Comparison of ENCODE assay signal across 26 cellular contexts in the genomic region with DNA sequence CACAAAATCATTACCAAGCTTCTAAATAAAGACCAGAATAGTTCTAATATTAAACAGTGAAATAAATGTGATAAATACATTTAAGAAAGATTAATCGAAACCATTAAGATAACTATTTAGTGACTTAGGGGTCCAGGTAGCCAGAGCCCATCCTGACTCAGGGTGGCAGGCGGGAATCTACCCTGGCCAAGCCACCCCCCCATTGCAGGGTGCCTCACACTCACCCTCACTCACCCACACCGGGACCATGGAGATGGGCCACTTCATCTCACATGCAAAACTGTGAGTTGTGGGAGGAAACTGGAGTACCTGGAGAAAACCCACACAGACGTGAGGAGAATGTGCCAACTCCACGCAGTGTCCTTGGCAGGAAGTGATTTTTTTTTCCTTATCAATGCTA.
"Had no signal": no experiment of that assay in that cellular context is flagged by ENCODE, and none has a peak within 500 bp of the region (broad histone marks: within the 10 kb centered on the region; RNA-seq: fewer than 3 reads in every experiment).

No MANE protein-coding gene starts in this region.

- H3K9me3 ChIP-seq: stomach, suprapubic skin, testis, thoracic aorta, thyroid gland, tibial artery, tibial nerve, transverse colon, upper lobe of left lung, upper lobe of right lung, uterus, vagina had no signal

- DNase-seq: stimulated activated CD4-positive, alpha-beta T cell treated with anti-CD3 and anti-CD28 coated beads, Interleukin-2, amount 100 ng/mL, for 48 hours; stimulated activated CD4-positive, alpha-beta T cell treated with anti-CD3 and anti-CD28 coated beads, Interleukin-4, amount 100 ng/mL, for 1 hour; stimulated activated CD4-positive, alpha-beta T cell treated with anti-CD3 and anti-CD28 coated beads, Interleukin-4, amount 100 ng/mL, for 24 hours; stimulated activated CD4-positive, alpha-beta T cell treated with anti-CD3 and anti-CD28 coated beads, Interleukin-4, amount 100 ng/mL, for 4 hours; stimulated activated CD8-positive, alpha-beta memory T cell treated with anti-CD3 and anti-CD28 coated beads, Interleukin-4, amount 100 ng/mL, for 48 hours; stimulated activated naive B cell treated with anti-CD40 and anti-IgM and Interleukin-4, amounts not matched to agents 10 μg/mL and 1 μg/mL and 100 μg/mL, for 72 hours; stimulated activated naive CD4-positive, alpha-beta T cell; stimulated activated naive CD4-positive, alpha-beta T cell treated with Interleukin-2 at 50 U/mL for 16 hours; stimulated activated naive CD8-positive, alpha-beta T cell treated with anti-CD3 and anti-CD28 coated beads, Interleukin-15, amount 100 ng/mL, for 72 hours; stimulated activated naive CD8-positive, alpha-beta T cell treated with anti-CD3 and anti-CD28 coated beads, Interleukin-15, Interleukin-2, amounts not matched to agents 100 U/mL and 50 U/mL, for 24 hours; stomach; substantia nigra; testis; thyroid gland; tibial artery; transverse colon; trophoblast cell; upper lobe of left lung; upper lobe of right lung; uterus had no signal

- ATAC-seq: stimulated activated effector memory CD8-positive, alpha-beta T cell treated with anti-CD3 and anti-CD28 coated beads, Interleukin-12 subunit alpha, Interleukin-12 subunit beta, amount 100 ng/mL, for 72 hours; stimulated activated memory B cell treated with anti-CD40 and anti-IgM and Interleukin-4, amounts not matched to agents 10 μg/mL and 1 μg/mL and 100 μg/mL, for 72 hours; stimulated activated naive B cell treated with anti-CD40 and anti-IgM and Interleukin-4, amounts not matched to agents 10 μg/mL and 1 μg/mL and 100 μg/mL, for 72 hours; stimulated activated naive CD8-positive, alpha-beta T cell treated with anti-CD3 and anti-CD28 coated beads, Interleukin-15, amount 100 ng/mL, for 72 hours; stimulated activated naive CD8-positive, alpha-beta T cell treated with anti-CD3 and anti-CD28 coated beads, Interleukin-15, Interleukin-2, amounts not matched to agents 100 U/mL and 50 U/mL, for 24 hours; upper lobe of right lung had no signal

- H3K27me3 ChIP-seq: stomach, suprapubic skin, testis, thyroid gland, tibial artery, tibial nerve, transverse colon, upper lobe of left lung, upper lobe of right lung, uterus, vagina had no signal

- H3K36me3 ChIP-seq: stomach, suprapubic skin, thoracic aorta, thyroid gland, tibial artery, tibial nerve, transverse colon, upper lobe of left lung, upper lobe of right lung, uterus, vagina had no signal

- H3K27ac ChIP-seq: stomach, suprapubic skin, testis, thoracic aorta, thyroid gland, tibial artery, tibial nerve, transverse colon, upper lobe of left lung, upper lobe of right lung, uterus, vagina had no signal

- H3K4me3 ChIP-seq: stomach, suprapubic skin, testis, thoracic aorta, thyroid gland, tibial artery, tibial nerve, transverse colon, upper lobe of left lung, upper lobe of right lung, uterus, vagina had no signal

- H3K4me1 ChIP-seq: testis, thyroid gland, tibial artery, tibial nerve, transverse colon, upper lobe of left lung, upper lobe of right lung, uterus, vagina had no signal
